ENCODE assay signal across 24 cellular contexts in the genomic region with DNA sequence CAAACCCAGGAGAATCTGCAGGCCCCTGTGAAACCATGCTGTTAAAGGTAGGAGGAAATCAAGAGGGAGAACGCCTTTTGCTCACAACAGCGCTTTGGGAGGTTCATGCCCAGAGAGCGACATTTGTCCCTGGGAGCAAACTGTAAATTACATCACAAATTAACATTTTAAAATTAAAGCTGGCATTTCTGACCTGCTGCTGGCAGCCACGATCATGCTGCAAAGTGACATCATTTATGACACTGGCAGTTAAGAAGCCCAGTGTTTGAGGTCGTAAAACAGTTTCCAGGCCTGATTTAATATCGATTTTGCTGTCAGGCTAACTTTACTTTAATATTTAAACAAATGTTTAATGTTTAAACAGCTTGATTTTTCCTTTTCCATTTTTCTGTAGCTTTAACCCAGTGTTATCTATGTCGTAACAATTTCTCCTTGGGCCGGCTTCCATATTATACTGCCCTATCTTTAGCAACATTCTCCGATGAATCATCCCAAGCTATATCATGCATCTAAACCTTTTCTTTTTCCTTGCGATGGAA.
DNase-seq lines count a peak whose midpoint lies in the region; ATAC-seq, FAIRE-seq and TF ChIP-seq lines count a peak whose summit lies in the region.
"Had no signal": no experiment of that assay in that cellular context is flagged by ENCODE, and none has a peak within 500 bp of the region (broad histone marks: within the 10 kb centered on the region; RNA-seq: fewer than 3 reads in every experiment).

No MANE protein-coding gene starts in this region.

- in situ Hi-C loops in K562 (cut with MboI), result no loop called here

- no peak overlapping the region for H3K9ac ChIP-seq in K562 (ENCODE audit: insufficient read depth in 1 of 2, low read depth in 2 of 2, low read length in 2 of 2)
- no peak overlapping the region for H3K9ac ChIP-seq in liver (ENCODE audit: low read depth in 1 of 2, low read length in 2 of 2)

- no peaks in the 10 kb centered on the region for H3K9me1 ChIP-seq in K562 (ENCODE audit: control insufficient read depth, insufficient read depth, low read length)

- no peak for FAIRE-seq in K562 (lab: Jason Lieb, UNC)
- FAIRE-seq: keratinocyte had no signal

- no peak for TF ChIP-seq EP300 in K562 (IDR thresholded peaks at IDR 0.05; ENCODE audit: low read length)

- no peak overlapping the region for H3K4me3 Mint-ChIP-seq in MCF 10A (ENCODE audit: unreplicated experiment)
- H3K4me3 Mint-ChIP-seq: central memory CD8-positive, alpha-beta T cell; endodermal cell had no signal

- DNase-seq in MCF 10A (ENCODE audit: unreplicated experiment) (peak; percentile 40), breast epithelium (ENCODE audit: low spot score in 2 of 2) (no peak), K562 (ENCODE audit: extremely low read depth in 1 of 4, low spot score in 3 of 4) (no peak), NCI-H2029 (lab: John Stamatoyannopoulos, UW) (no peak), H4 (ENCODE audit: low spot score) (no peak), AML-193 (lab: John Stamatoyannopoulos, UW) (no peak), glomerular visceral epithelial cell (ENCODE audit: extremely low spot score) (no peak)
- DNase-seq: activated CD4-positive, CD25-positive, alpha-beta regulatory T cell treated with anti-CD3 and anti-CD28 coated beads, Interleukin-2, amount 50 U/mL, for 72 hours; C1 segment of cervical spinal cord; endodermal cell; GOT3; KG1; NCI-H69; occipital lobe; stimulated activated CD4-positive, alpha-beta T cell treated with anti-CD3 and anti-CD28 coated beads, Interleukin-1b, Interleukin-23, amount 100 ng/mL, for 48 hours; stimulated activated naive CD8-positive, alpha-beta T cell treated with anti-CD3 and anti-CD28 coated beads, Interleukin-15, Interleukin-2, amounts not matched to agents 100 U/mL and 50 U/mL, for 24 hours; T-helper 9 cell; upper lobe of left lung had no signal

- H3K36me3 ChIP-seq in breast epithelium (no peaks in the 10 kb centered on the region), K562 (ENCODE audit: control insufficient read depth, insufficient read depth, low read length) (no peaks in the 10 kb centered on the region), liver (ENCODE audit: control insufficient read depth in 4 of 4, insufficient read depth in 3 of 4, low read depth in 1 of 4, low read length in 3 of 4) (no peaks in the 10 kb centered on the region)
- H3K36me3 ChIP-seq: upper lobe of left lung had no signal

- 3% methylated on average over 10 of the region's 10 CpGs for WGBS in K562 (ENCODE audit: insufficient coverage, low coverage, missing lambda C conversion rate)
- WGBS in liver, result 49% methylated on average over 10 of the region's 10 CpGs

- H3K9me3 Mint-ChIP-seq in MCF 10A (ENCODE audit: unreplicated experiment), result no peaks in the 10 kb centered on the region
- H3K9me3 Mint-ChIP-seq: activated T-helper 2 cell treated with anti-CD3 and anti-CD28 coated beads, Interferon-gamma antibody, Interleukin-2, Interleukin-4, amounts not matched to agents 10 μg/mL and 5 μg/mL and 100 μg/mL, durations not matched to agents 14 hours and 24 hours and 36 hours; central memory CD8-positive, alpha-beta T cell; endodermal cell had no signal

- H3K4me1 ChIP-seq in breast epithelium, result no peaks in the 10 kb centered on the region
- H3K4me1 ChIP-seq in K562 (replicated peaks in 1 of 2; ENCODE audit: control insufficient read depth in 2 of 2, insufficient read depth in 2 of 2, low read length in 2 of 2), result no peaks in the 10 kb centered on the region
- H3K4me1 ChIP-seq in liver (ENCODE audit: control insufficient read depth in 4 of 4, insufficient read depth in 4 of 4, low read length in 3 of 4), result peaks cover 0 to 12% (median 5%) of the 10 kb centered on the region in 4 donors
- H3K4me1 ChIP-seq: upper lobe of left lung had no signal

- no peak overlapping the region for H3K4me2 ChIP-seq in K562 (ENCODE audit: insufficient read depth, low read length)

- TF ChIP-seq POLR2A in breast epithelium (IDR thresholded peaks at IDR 0.05) (no peak), K562 (conservative IDR thresholded peaks at IDR 0.05) (no peak)

- no peak for TF ChIP-seq CTCF in MCF 10A (IDR thresholded peaks at IDR 0.05; ENCODE audit: unreplicated experiment)
- no peak for TF ChIP-seq CTCF in breast epithelium (IDR thresholded peaks at IDR 0.05)
- no peak for TF ChIP-seq CTCF in K562 (IDR thresholded peaks at IDR 0.05 in 2 of 3, conservative IDR thresholded peaks at IDR 0.05 in 1 of 3; ENCODE audit: insufficient read depth in 2 of 3, low read depth in 1 of 3, low read length in 3 of 3)
- TF ChIP-seq CTCF in liver (IDR thresholded peaks at IDR 0.05; ENCODE audit: low read depth, low read length, missing input control), result no peak

- H3K4me1 Mint-ChIP-seq in MCF 10A (ENCODE audit: insufficient read depth, unreplicated experiment), result no peaks in the 10 kb centered on the region
- H3K4me1 Mint-ChIP-seq: central memory CD8-positive, alpha-beta T cell; endodermal cell had no signal

- no peaks in the 10 kb centered on the region for H4K20me1 ChIP-seq in K562 (replicated peaks; ENCODE audit: control insufficient read depth, insufficient read depth, low read length)

- intact Hi-C loops in MCF 10A (cut with micrococcal nuclease) (no loop called here), breast epithelium (cut with DNase I; ENCODE audit: low total_unique reads) (no loop called here), K562 (cut with micrococcal nuclease) (no loop called here)

- POLR2A ChIA-PET in MCF 10A (lab: Yijun Ruan, JAX) (no interaction called here), K562 (lab: Yijun Ruan, JAX) (no interaction called here)

- no peaks in the 10 kb centered on the region for H3K27me3 ChIP-seq in breast epithelium
- H3K27me3 ChIP-seq in K562 (ENCODE audit: control insufficient read depth in 2 of 2, insufficient read depth in 2 of 2, low read length in 2 of 2), result peaks cover 2 to 20% of the 10 kb centered on the region in 2 experiments; a peak in 3 of 5 replicates
- no peaks in the 10 kb centered on the region for H3K27me3 ChIP-seq in liver (ENCODE audit: control insufficient read depth in 4 of 4, insufficient read depth in 4 of 4, low read length in 3 of 4)
- H3K27me3 ChIP-seq: upper lobe of left lung had no signal

- H3K79me2 ChIP-seq in K562 (ENCODE audit: control insufficient read depth, insufficient read depth, low read length), result no peaks in the 10 kb centered on the region

- no peak overlapping the region for H3K4me3 ChIP-seq in breast epithelium
- no peak overlapping the region for H3K4me3 ChIP-seq in K562
- no peak overlapping the region for H3K4me3 ChIP-seq in liver (ENCODE audit: low read depth in 1 of 3, low read length in 3 of 3)
- H3K4me3 ChIP-seq: SK-N-MC, upper lobe of left lung had no signal

- H2AFZ ChIP-seq in K562 (ENCODE audit: low read depth, low read length), result no peak overlapping the region

- H3K27me3 Mint-ChIP-seq in MCF 10A (ENCODE audit: insufficient read depth, unreplicated experiment), result peaks cover 47% of the 10 kb centered on the region

- no peaks in the 10 kb centered on the region for H3K36me3 Mint-ChIP-seq in MCF 10A (ENCODE audit: insufficient read depth, unreplicated experiment)

- TF ChIP-seq RAD21 in K562 (CRISPR knock-in tag; conservative IDR thresholded peaks at IDR 0.05 in 1 of 2, IDR thresholded peaks at IDR 0.05 in 1 of 2) (no peak), liver (IDR thresholded peaks at IDR 0.05) (no peak)

- CTCF ChIA-PET in MCF 10A (lab: Yijun Ruan, JAX) (interaction anchor here (0.6 to 1.6 kb wide), 3 partner anchors 23 to 259 kb away, joined by 3 to 4 read pairs (median 3); no protein-coding TSS in a partner anchor), K562 (lab: Yijun Ruan, JAX; ENCODE audit: low intra/inter-chr PET ratio) (no interaction called here)

- H3K27ac Mint-ChIP-seq in MCF 10A (ENCODE audit: low read depth, unreplicated experiment), result no peak overlapping the region
- H3K27ac Mint-ChIP-seq: activated T-helper 2 cell treated with anti-CD3 and anti-CD28 coated beads, Interferon-gamma antibody, Interleukin-2, Interleukin-4, amounts not matched to agents 10 μg/mL and 5 μg/mL and 100 μg/mL, durations not matched to agents 14 hours and 24 hours and 36 hours; endodermal cell had no signal

- BruUV-seq in MCF 10A (replicated peaks; lab: Mats Ljungman, UMichigan), result no TSS peak
- BruUV-seq in K562 (replicated peaks; lab: Mats Ljungman, UMichigan), result no TSS peak

- no peaks in the 10 kb centered on the region for H3K9me3 ChIP-seq in breast epithelium
- H3K9me3 ChIP-seq in K562 (replicated peaks; ENCODE audit: control insufficient read depth, insufficient read depth, low read depth, low read length), result no peaks in the 10 kb centered on the region
- no peaks in the 10 kb centered on the region for H3K9me3 ChIP-seq in liver (ENCODE audit: control insufficient read depth in 4 of 4, low read length in 3 of 4)
- H3K9me3 ChIP-seq: upper lobe of left lung had no signal

- no peak overlapping the region for H3K27ac ChIP-seq in breast epithelium
- no peak overlapping the region for H3K27ac ChIP-seq in K562 (ENCODE audit: extremely low read depth, low read depth, low read length)
- no peak overlapping the region for H3K27ac ChIP-seq in liver (ENCODE audit: low read depth in 1 of 2, low read length in 2 of 2)
- H3K27ac ChIP-seq: SK-N-MC, upper lobe of left lung had no signal

- ATAC-seq in K562, result no peak
- ATAC-seq: Panc1; stimulated activated naive CD8-positive, alpha-beta T cell treated with anti-CD3 and anti-CD28 coated beads, Interleukin-15, Interleukin-2, amounts not matched to agents 100 U/mL and 50 U/mL, for 24 hours had no signal

TF ChIP-seq in K562, 482 proteins besides CTCF, POLR2A, EP300 and RAD21:
- TF ChIP-seq CHD2 (IDR thresholded peaks at IDR 0.05; ENCODE audit: low read depth, low read length), result no peak
- peak; percentile 88 for TF ChIP-seq FOSL1 (tag; conservative IDR thresholded peaks at IDR 0.05)
- peak; percentile 48; the same call in 1 of the 2 replicates for TF ChIP-seq CEBPB (tag; IDR thresholded peaks at IDR 0.05)
- no peak for TF ChIP-seq CEBPG (CRISPR knock-in tag; IDR thresholded peaks at IDR 0.05)
- TF ChIP-seq CEBPG (tag; conservative IDR thresholded peaks at IDR 0.05 in 1 of 2, IDR thresholded peaks at IDR 0.05 in 1 of 2), result peak; percentile 35 to 60; a peak in 2 of 4 replicates
TF ChIP-seq in K562: peak in this region for 3.

TF ChIP-seq in liver, 16 proteins besides CTCF, POLR2A, EP300 and RAD21:
- TF ChIP-seq HNF4A (conservative IDR thresholded peaks at IDR 0.05) (peak; percentile 35 to 45), YY1 (IDR thresholded peaks at IDR 0.05) (peak; percentile 51), RXRA (IDR thresholded peaks at IDR 0.05) (peak in 1 of 2 donors; percentile 48), GABPA (IDR thresholded peaks at IDR 0.05 in 1 of 2, conservative IDR thresholded peaks at IDR 0.05 in 1 of 2) (no peak), EGR1 (IDR thresholded peaks at IDR 0.05; ENCODE audit: low read depth in 2 of 2) (peak in 1 of 2 donors; percentile 17), JUND (IDR thresholded peaks at IDR 0.05) (peak in 1 of 2 donors; percentile 73), FOXA1 (IDR thresholded peaks at IDR 0.05) (no peak)
- TF ChIP-seq, protein P1, sequence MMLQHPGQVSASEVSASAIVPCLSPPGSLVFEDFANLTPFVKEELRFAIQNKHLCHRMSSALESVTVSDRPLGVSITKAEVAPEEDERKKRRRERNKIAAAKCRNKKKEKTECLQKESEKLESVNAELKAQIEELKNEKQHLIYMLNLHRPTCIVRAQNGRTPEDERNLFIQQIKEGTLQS (IDR thresholded peaks at IDR 0.05), result peak; percentile 34
